21 cellular contexts compared by ENCODE assay signal in the genomic region with DNA sequence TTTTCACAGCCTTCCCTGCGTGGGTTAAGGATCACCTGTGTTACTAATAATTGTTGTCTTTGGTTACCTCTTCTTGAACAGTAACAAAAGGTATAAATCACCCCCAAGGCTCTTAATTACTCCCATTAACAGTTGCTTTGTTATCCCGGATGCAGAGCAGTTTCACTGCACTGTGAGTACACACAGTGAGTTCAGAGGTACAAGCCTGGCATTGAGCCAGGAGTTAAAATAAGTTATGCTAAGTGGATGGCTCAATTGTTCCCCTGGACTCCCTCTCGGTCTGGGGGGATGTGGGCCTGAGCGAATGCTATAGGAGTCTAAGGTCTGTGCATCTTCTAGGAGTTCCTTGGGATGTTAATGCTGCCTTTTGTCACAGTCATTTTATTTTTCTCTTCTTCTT.
DNase-seq lines count a peak whose midpoint lies in the region; ATAC-seq and TF ChIP-seq lines count a peak whose summit lies in the region.
"Had no signal": no experiment of that assay in that cellular context is flagged by ENCODE, and none has a peak within 500 bp of the region (broad histone marks: within the 10 kb centered on the region; RNA-seq: fewer than 3 reads in every experiment).

No MANE protein-coding gene starts in this region.

- no peak overlapping the region for H3K27ac ChIP-seq in thyroid gland
- H3K27ac ChIP-seq: foreskin keratinocyte, upper lobe of right lung had no signal

- no peak overlapping the region for H3K4me3 ChIP-seq in thyroid gland (replicated peaks in 1 of 3)
- H3K4me3 ChIP-seq: upper lobe of right lung had no signal

- 15 to 25% methylated on average over 4 of the region's 4 CpGs for WGBS in thyroid gland, 2 donors

- H3K9me3 ChIP-seq in thyroid gland, result no peaks in the 10 kb centered on the region
- H3K9me3 ChIP-seq: SK-N-SH, upper lobe of right lung had no signal

- H3K36me3 Mint-ChIP-seq in activated T-cell treated with anti-CD3 and anti-CD28 coated beads, Interleukin-2, amount 50 U/mL, for 4 hours (ENCODE audit: insufficient read depth), result no peaks in the 10 kb centered on the region

- H3K4me1 ChIP-seq in thyroid gland, result peaks cover 0 to 18% of the 10 kb centered on the region in 2 donors
- H3K4me1 ChIP-seq: foreskin keratinocyte, upper lobe of right lung had no signal

- H3K36me3 ChIP-seq in thyroid gland, result no peaks in the 10 kb centered on the region
- H3K36me3 ChIP-seq: upper lobe of right lung had no signal

- H3K4me3 Mint-ChIP-seq in activated T-cell treated with anti-CD3 and anti-CD28 coated beads, Interleukin-2, amount 50 U/mL, for 4 hours, result no peak overlapping the region
- H3K4me3 Mint-ChIP-seq: activated naive CD4-positive, alpha-beta T cell treated with anti-CD3 and anti-CD28 coated beads for 36 hours; central memory CD8-positive, alpha-beta T cell had no signal

- ATAC-seq in Right ventricle myocardium inferior (peak; percentile 77), GM19395 (IDR thresholded peaks at IDR 0.05; ENCODE audit: unreplicated experiment) (no peak)
- ATAC-seq in activated T-cell treated with anti-CD3 and anti-CD28 coated beads, Interleukin-2, amount 50 U/mL, for 4 hours, result no peak
- ATAC-seq: activated CD4-positive, CD25-positive, alpha-beta regulatory T cell treated with anti-CD3 and anti-CD28 coated beads, Interleukin-2, amount 50 U/mL, for 24 hours; foreskin keratinocyte; HepG2; upper lobe of right lung had no signal

- H3K27me3 ChIP-seq in thyroid gland, result no peaks in the 10 kb centered on the region
- H3K27me3 ChIP-seq: foreskin keratinocyte, upper lobe of right lung had no signal

- DNase-seq in Right ventricle myocardium inferior (ENCODE audit: missing footprints) (no peak), cardiac septum (ENCODE audit: low spot score) (no peak), NCI-H2081 treated with DMSO at 0.1 percent for 48 hours (lab: John Stamatoyannopoulos, UW) (peak; percentile 71), NCI-H774 (lab: John Stamatoyannopoulos, UW) (peak; percentile 76), thyroid gland (peak; percentile 24 to 30), midbrain (lab: John Stamatoyannopoulos, UW) (no peak)
- DNase-seq in activated T-cell treated with anti-CD3 and anti-CD28 coated beads, Interleukin-2, amount 50 U/mL, for 4 hours, result no peak
- DNase-seq: activated naive CD4-positive, alpha-beta T cell treated with anti-CD3 and anti-CD28 coated beads for 36 hours; activated T-cell treated with anti-CD3 and anti-CD28 coated beads, Interleukin-2, amount 50 U/mL, for 48 hours; DND-41; foreskin keratinocyte; hippocampal formation; NCI-H2029 treated with DMSO at 0.1 percent for 48 hours; SK-N-SH; stimulated activated CD4-positive, alpha-beta T cell treated with anti-CD3 and anti-CD28 coated beads, Interleukin-4, amount 100 ng/mL, for 4 hours; T1000; upper lobe of right lung had no signal

- H3K27me3 Mint-ChIP-seq in activated T-cell treated with anti-CD3 and anti-CD28 coated beads, Interleukin-2, amount 50 U/mL, for 4 hours (ENCODE audit: low read depth), result no peaks in the 10 kb centered on the region
- H3K27me3 Mint-ChIP-seq: central memory CD8-positive, alpha-beta T cell had no signal

- H3K4me1 Mint-ChIP-seq in activated T-cell treated with anti-CD3 and anti-CD28 coated beads, Interleukin-2, amount 50 U/mL, for 4 hours (ENCODE audit: low read depth), result no peaks in the 10 kb centered on the region
- H3K4me1 Mint-ChIP-seq: central memory CD8-positive, alpha-beta T cell had no signal

- H3K9me3 Mint-ChIP-seq in activated T-cell treated with anti-CD3 and anti-CD28 coated beads, Interleukin-2, amount 50 U/mL, for 4 hours, result no peaks in the 10 kb centered on the region
- H3K9me3 Mint-ChIP-seq: activated naive CD4-positive, alpha-beta T cell treated with anti-CD3 and anti-CD28 coated beads for 36 hours; central memory CD8-positive, alpha-beta T cell had no signal

- TF ChIP-seq POLR2A in thyroid gland (IDR thresholded peaks at IDR 0.05), result no peak

- TF ChIP-seq CTCF in thyroid gland (IDR thresholded peaks at IDR 0.05), result no peak

- intact Hi-C loops in Right ventricle myocardium inferior (cut with DNase I), result no loop called here
- intact Hi-C loops in cardiac septum (cut with DNase I), result no loop called here
- intact Hi-C loops in thyroid gland (cut with DNase I), result no loop called here

Comparison
In these comparisons a context has a peak if more than half of its experiments do, and no peak if none do; other contexts are left out.
1. DNase-seq: peak in NCI-H2081 treated with DMSO at 0.1 percent for 48 hours (single experiment), NCI-H774 (single experiment) and thyroid gland (2 of 2); none in Right ventricle myocardium inferior (single experiment), cardiac septum (single experiment), midbrain (single experiment) and activated T-cell treated with anti-CD3 and anti-CD28 coated beads, Interleukin-2, amount 50 U/mL, for 4 hours (single experiment).